ENCODE assay signal across 13 cellular contexts in genomic region chr9:92590386-92590785, GRCh38. TPM values are rescaled to one million over a fixed set of nuclear protein-coding genes. Genes with fewer than 3 reads are reported as not detected.
DNase-seq lines count a peak whose midpoint lies in the region; ATAC-seq and TF ChIP-seq lines count a peak whose summit lies in the region.
"Had no signal": no experiment of that assay in that cellular context is flagged by ENCODE, and none has a peak within 500 bp of the region (broad histone marks: within the 10 kb centered on the region; RNA-seq: fewer than 3 reads in every experiment).

No MANE protein-coding gene starts in this region.

- no peak overlapping the region for H3K4ac ChIP-seq in trophoblast cell (ENCODE audit: low read depth, low read length)

- no peaks in the 10 kb centered on the region for H3K36me3 ChIP-seq in left ventricle myocardium inferior
- no peaks in the 10 kb centered on the region for H3K36me3 ChIP-seq in trophoblast cell (ENCODE audit: control insufficient read depth in 1 of 2, insufficient read depth in 2 of 2, low read length in 2 of 2)
- H3K36me3 ChIP-seq in H7 (replicated peaks; ENCODE audit: control insufficient read depth, insufficient read depth, low read length): no peaks in the 10 kb centered on the region
- no peaks in the 10 kb centered on the region for H3K36me3 ChIP-seq in prostate gland
- no peaks in the 10 kb centered on the region for H3K36me3 ChIP-seq in naive thymus-derived CD4-positive, alpha-beta T cell (ENCODE audit: control insufficient read depth in 2 of 3, insufficient read depth in 3 of 3, low read length in 3 of 3)

- H3K9me3 ChIP-seq in left ventricle myocardium inferior (replicated peaks): peaks cover 8% of the 10 kb centered on the region
- no peaks in the 10 kb centered on the region for H3K9me3 ChIP-seq in trophoblast cell (ENCODE audit: insufficient read depth, low read depth, low read length)
- no peaks in the 10 kb centered on the region for H3K9me3 ChIP-seq in prostate gland
- H3K9me3 ChIP-seq in naive thymus-derived CD4-positive, alpha-beta T cell (ENCODE audit: control insufficient read depth in 2 of 3, low read length in 3 of 3): no peaks in the 10 kb centered on the region

- no peak overlapping the region for H3K18ac ChIP-seq in trophoblast cell (ENCODE audit: low read length)

- no peak overlapping the region for H3K4me3 Mint-ChIP-seq in naive thymus-derived CD4-positive, alpha-beta T cell
- H3K4me3 Mint-ChIP-seq: activated CD4-positive, alpha-beta memory T cell treated with anti-CD3 and anti-CD28 coated beads, Interleukin-2, amount 10 ng/mL, durations not matched to agents 7 days and 5 days; CD4-positive, alpha-beta memory T cell had no signal

- H3K9ac ChIP-seq in trophoblast cell (ENCODE audit: low read length): no peak overlapping the region

- H3K4me3 ChIP-seq in left ventricle myocardium inferior (no peak overlapping the region), trophoblast cell (ENCODE audit: low read depth, low read length) (no peak overlapping the region), H7 (ENCODE audit: insufficient read depth, low read depth, low read length) (no peak overlapping the region), prostate gland (no peak overlapping the region)
- no peak overlapping the region for H3K4me3 ChIP-seq in naive thymus-derived CD4-positive, alpha-beta T cell (ENCODE audit: low read length)

- no peak for TF ChIP-seq POLR2A in prostate gland (IDR thresholded peaks at IDR 0.05)

- TF ChIP-seq CTCF in left ventricle myocardium inferior (IDR thresholded peaks at IDR 0.05; ENCODE audit: borderline replicate concordance) (no peak), prostate gland (IDR thresholded peaks at IDR 0.05) (no peak)

- H3K27me3 ChIP-seq in left ventricle myocardium inferior (ENCODE audit: low read depth) (no peaks in the 10 kb centered on the region), trophoblast cell (ENCODE audit: insufficient read depth, low read length) (no peaks in the 10 kb centered on the region), H7 (ENCODE audit: control insufficient read depth, insufficient read depth, low read length) (no peaks in the 10 kb centered on the region), prostate gland (replicated peaks; ENCODE audit: insufficient read depth) (no peaks in the 10 kb centered on the region)
- H3K27me3 ChIP-seq in naive thymus-derived CD4-positive, alpha-beta T cell (ENCODE audit: control insufficient read depth in 2 of 2, insufficient read depth in 2 of 2, low read length in 2 of 2): no peaks in the 10 kb centered on the region

- H2BK5ac ChIP-seq in trophoblast cell (ENCODE audit: low read depth, low read length, poor library complexity): no peak overlapping the region

- H4K12ac ChIP-seq in trophoblast cell (ENCODE audit: low read depth, low read length): no peak overlapping the region

- no peaks in the 10 kb centered on the region for H3K79me2 ChIP-seq in trophoblast cell (ENCODE audit: control insufficient read depth, insufficient read depth, low read length, poor library complexity)

- no peak overlapping the region for H3K27ac Mint-ChIP-seq in activated naive CD4-positive, alpha-beta T cell treated with anti-CD3 and anti-CD28 coated beads, Interleukin-2, amount 50 U/mL, for 72 hours
- H3K27ac Mint-ChIP-seq in naive thymus-derived CD4-positive, alpha-beta T cell: no peak overlapping the region
- H3K27ac Mint-ChIP-seq: activated CD4-positive, alpha-beta memory T cell treated with anti-CD3 and anti-CD28 coated beads, Interleukin-2, amount 10 ng/mL, durations not matched to agents 7 days and 5 days had no signal

- peaks cover 4 to 10% of the 10 kb centered on the region in 2 donors for H3K36me3 Mint-ChIP-seq in activated naive CD4-positive, alpha-beta T cell treated with anti-CD3 and anti-CD28 coated beads, Interleukin-2, amount 50 U/mL, for 72 hours
- H3K36me3 Mint-ChIP-seq in naive thymus-derived CD4-positive, alpha-beta T cell: peaks cover 0 to 7% (median 4%) of the 10 kb centered on the region in 5 donors
- H3K36me3 Mint-ChIP-seq: CD4-positive, alpha-beta memory T cell had no signal

- no peak overlapping the region for H3K14ac ChIP-seq in trophoblast cell (ENCODE audit: low read length)

- DNase-seq in COLO829 (ENCODE audit: low spot score) (peak; percentile 22), amniotic epithelial cell (ENCODE audit: low read depth) (peak; percentile 47), left ventricle myocardium inferior (peak; percentile 69), trophoblast cell (peak; percentile 34 to 59), H7 (no peak), prostate gland (ENCODE audit: low spot score) (no peak)
- DNase-seq in activated naive CD4-positive, alpha-beta T cell treated with anti-CD3 and anti-CD28 coated beads, Interleukin-2, amount 50 U/mL, for 72 hours (ENCODE audit: low spot score in 2 of 2): no peak
- no peak for DNase-seq in naive thymus-derived CD4-positive, alpha-beta T cell
- DNase-seq: activated CD4-positive, alpha-beta memory T cell treated with anti-CD3 and anti-CD28 coated beads, Interleukin-2, amount 10 ng/mL, durations not matched to agents 7 days and 5 days; CD4-positive, alpha-beta memory T cell; NCI-H1436 treated with DMSO at 0.1 percent for 48 hours; RPMI8226 had no signal

- H4K91ac ChIP-seq in trophoblast cell (ENCODE audit: low read depth, low read length): no peak overlapping the region

- peaks cover 0 to 3% of the 10 kb centered on the region in 2 donors for H3K9me3 Mint-ChIP-seq in activated naive CD4-positive, alpha-beta T cell treated with anti-CD3 and anti-CD28 coated beads, Interleukin-2, amount 50 U/mL, for 72 hours
- peaks cover 0 to 10% (median 8%) of the 10 kb centered on the region in 11 donors for H3K9me3 Mint-ChIP-seq in naive thymus-derived CD4-positive, alpha-beta T cell
- H3K9me3 Mint-ChIP-seq: activated CD4-positive, alpha-beta memory T cell treated with anti-CD3 and anti-CD28 coated beads, Interleukin-2, amount 10 ng/mL, durations not matched to agents 7 days and 5 days had no signal

- peaks cover 0 to 2% (median 0%) of the 10 kb centered on the region in 7 donors for H3K4me1 Mint-ChIP-seq in naive thymus-derived CD4-positive, alpha-beta T cell
- H3K4me1 Mint-ChIP-seq: activated CD4-positive, alpha-beta memory T cell treated with anti-CD3 and anti-CD28 coated beads, Interleukin-2, amount 10 ng/mL, durations not matched to agents 7 days and 5 days; CD4-positive, alpha-beta memory T cell had no signal

- POLR2A ChIA-PET in naive thymus-derived CD4-positive, alpha-beta T cell (lab: Charles Lee): no interaction called here

- no CpG with 5 or more reads among the region's 3 CpGs for WGBS in trophoblast cell (ENCODE audit: extremely low coverage, insufficient coverage, insufficient read length)
- WGBS in prostate gland: 4% methylated on average over 3 of the region's 3 CpGs

- H2AFZ ChIP-seq in trophoblast cell (ENCODE audit: insufficient read depth, low read length, poor library complexity): no peak overlapping the region

- H3K23ac ChIP-seq in trophoblast cell (ENCODE audit: low read length): no peak overlapping the region

- ATAC-seq in activated naive CD4-positive, alpha-beta T cell treated with anti-CD3 and anti-CD28 coated beads, Interleukin-2, amount 50 U/mL, for 72 hours: no peak
- ATAC-seq in naive thymus-derived CD4-positive, alpha-beta T cell: no peak

- H3K27ac ChIP-seq in left ventricle myocardium inferior (replicated peaks): peak overlapping the region; percentile 68
- no peak overlapping the region for H3K27ac ChIP-seq in trophoblast cell (ENCODE audit: low read depth, low read length)
- no peak overlapping the region for H3K27ac ChIP-seq in prostate gland
- no peak overlapping the region for H3K27ac ChIP-seq in naive thymus-derived CD4-positive, alpha-beta T cell (ENCODE audit: low read depth, low read length)

- intact Hi-C loops in left ventricle myocardium inferior (cut with micrococcal nuclease): no loop called here
- intact Hi-C loops in prostate gland (cut with DNase I): no loop called here
- intact Hi-C loops in naive thymus-derived CD4-positive, alpha-beta T cell (cut with micrococcal nuclease): no loop called here

- H2BK120ac ChIP-seq in trophoblast cell (ENCODE audit: insufficient read depth, low read length, poor library complexity): no peak overlapping the region

- no peak overlapping the region for H4K8ac ChIP-seq in trophoblast cell (ENCODE audit: low read depth, low read length)

- peaks cover 40% of the 10 kb centered on the region for H3K4me1 ChIP-seq in left ventricle myocardium inferior
- no peaks in the 10 kb centered on the region for H3K4me1 ChIP-seq in trophoblast cell (ENCODE audit: control insufficient read depth in 1 of 2, insufficient read depth in 2 of 2, low read length in 2 of 2)
- no peaks in the 10 kb centered on the region for H3K4me1 ChIP-seq in prostate gland (replicated peaks)
- no peaks in the 10 kb centered on the region for H3K4me1 ChIP-seq in naive thymus-derived CD4-positive, alpha-beta T cell (ENCODE audit: control insufficient read depth in 2 of 2, insufficient read depth in 2 of 2, low read length in 2 of 2)

- H2BK12ac ChIP-seq in trophoblast cell (ENCODE audit: low read length): no peak overlapping the region

- H2AK5ac ChIP-seq in trophoblast cell (ENCODE audit: low read length): no peak overlapping the region

- CTCF ChIA-PET in naive thymus-derived CD4-positive, alpha-beta T cell (lab: Charles Lee): no interaction called here

- H3K79me1 ChIP-seq in trophoblast cell (ENCODE audit: low read length): no peaks in the 10 kb centered on the region

- H3K4me2 ChIP-seq in trophoblast cell (ENCODE audit: low read length): no peak overlapping the region

- no peaks in the 10 kb centered on the region for H3K27me3 Mint-ChIP-seq in naive thymus-derived CD4-positive, alpha-beta T cell
- H3K27me3 Mint-ChIP-seq: activated CD4-positive, alpha-beta memory T cell treated with anti-CD3 and anti-CD28 coated beads, Interleukin-2, amount 10 ng/mL, durations not matched to agents 7 days and 5 days; CD4-positive, alpha-beta memory T cell had no signal

RNA-seq across cellular contexts. Expression of gene ECM2, which starts 54.6 kb away (rescaled TPM):
- total RNA-seq in left ventricle myocardium inferior (7.2 TPM), prostate gland (10 to 100 TPM in 1 of 2 donors, 1 to 10 TPM in 1; 2.6 to 14.1 TPM)
- polyA plus RNA-seq in trophoblast cell (2013): 0.03 and 0.07 TPM in 2 replicates
- total RNA-seq in activated naive CD4-positive, alpha-beta T cell treated with anti-CD3 and anti-CD28 coated beads, Interleukin-2, amount 50 U/mL, for 72 hours: not detected
- total RNA-seq in H7 (2014; rRNA removed; shearing (Covaris generic)): not detected in 2 replicates
- not detected for total RNA-seq in naive thymus-derived CD4-positive, alpha-beta T cell
- polyA plus RNA-seq in naive thymus-derived CD4-positive, alpha-beta T cell: not detected
- total RNA-seq: activated CD4-positive, alpha-beta memory T cell treated with anti-CD3 and anti-CD28 coated beads, Interleukin-2, amount 10 ng/mL, durations not matched to agents 7 days and 5 days; CD4-positive, alpha-beta memory T cell; H1 had no signal
- polyA plus RNA-seq: CD4-positive, alpha-beta memory T cell; H1 had no signal

Comparison
In these comparisons a context has a peak if more than half of its experiments do, and no peak if none do; other contexts are left out.
1. DNase-seq: peak in COLO829 (single experiment), amniotic epithelial cell (single experiment), left ventricle myocardium inferior (single experiment) and trophoblast cell (2 of 2); none in activated naive CD4-positive, alpha-beta T cell treated with anti-CD3 and anti-CD28 coated beads, Interleukin-2, amount 50 U/mL, for 72 hours (0 of 2), H7 (single experiment), prostate gland (single experiment) and naive thymus-derived CD4-positive, alpha-beta T cell (0 of 9).